8 cellular contexts compared by ENCODE assay signal in genomic region chr16:85819245-85819644, GRCh38. TPM values are rescaled to one million over a fixed set of nuclear protein-coding genes. Genes with fewer than 3 reads are reported as not detected.
DNase-seq lines count a peak whose midpoint lies in the region; ATAC-seq lines count a peak whose summit lies in the region.

No MANE protein-coding gene starts in this region.

- peaks cover 11% of the 10 kb centered on the region for H3K4me1 Mint-ChIP-seq in activated CD4-positive, alpha-beta T cell treated with anti-CD3 and anti-CD28 coated beads for 36 hours

- CTCF ChIA-PET in activated CD4-positive, alpha-beta T cell treated with anti-CD3 and anti-CD28 coated beads for 36 hours (lab: Charles Lee) = interaction anchor here (0.5 to 7.0 kb wide), 33 partner anchors 9 to 699 kb away, joined by 3 to 120 read pairs (median 4); partner anchors contain the start of gene IRF8

- H3K36me3 Mint-ChIP-seq in activated CD4-positive, alpha-beta T cell treated with anti-CD3 and anti-CD28 coated beads for 36 hours (ENCODE audit: low read depth) = no peaks in the 10 kb centered on the region

- H3K27ac Mint-ChIP-seq in activated CD4-positive, alpha-beta T cell treated with anti-CD3 and anti-CD28 coated beads for 36 hours = no peak overlapping the region

- H3K9me3 Mint-ChIP-seq in activated CD4-positive, alpha-beta T cell treated with anti-CD3 and anti-CD28 coated beads for 36 hours (ENCODE audit: low read depth) = no peaks in the 10 kb centered on the region

- intact Hi-C loops in activated CD4-positive, alpha-beta T cell treated with anti-CD3 and anti-CD28 coated beads for 36 hours (cut with DNase I, micrococcal nuclease) = no loop called here

- H3K4me3 Mint-ChIP-seq in activated CD4-positive, alpha-beta T cell treated with anti-CD3 and anti-CD28 coated beads for 36 hours = no peak overlapping the region

- H3K27me3 Mint-ChIP-seq in activated CD4-positive, alpha-beta T cell treated with anti-CD3 and anti-CD28 coated beads for 36 hours = peaks cover 7% of the 10 kb centered on the region

- peak; percentile 89 for DNase-seq in AG08395 (ENCODE audit: low spot score)
- DNase-seq in NCI-H510A treated with DMSO at 0.1 percent for 48 hours (lab: John Stamatoyannopoulos, UW) = peak; percentile 38
- peak; percentile 95 for DNase-seq in activated CD4-positive, alpha-beta T cell treated with anti-CD3 and anti-CD28 coated beads for 36 hours
- peak; percentile 50 for DNase-seq in cerebellum (ENCODE audit: low spot score)
- peak; percentile 81 for DNase-seq in left lobe of liver (ENCODE audit: low spot score)
- DNase-seq in stimulated activated CD4-positive, alpha-beta T cell treated with anti-CD3 and anti-CD28 coated beads, Interleukin-4, amount 100 ng/mL, for 48 hours (ENCODE audit: low read depth in 2 of 2) = peak; percentile 83 to 90

- peak; percentile 64 for ATAC-seq in GM21529 (IDR thresholded peaks at IDR 0.05; ENCODE audit: unreplicated experiment)
- peak; percentile 81 for ATAC-seq in activated CD4-positive, alpha-beta T cell treated with anti-CD3 and anti-CD28 coated beads for 36 hours
- ATAC-seq in left lobe of liver = peak; percentile 82
- ATAC-seq in GM21526 (IDR thresholded peaks at IDR 0.05; ENCODE audit: low FRiP score, unreplicated experiment) = no peak

- POLR2A ChIA-PET in activated CD4-positive, alpha-beta T cell treated with anti-CD3 and anti-CD28 coated beads for 36 hours (lab: Charles Lee) = interaction anchor here (0.5 to 1.1 kb wide), 4 partner anchors 8 to 439 kb away, joined by 3 to 5 read pairs (median 3); no protein-coding TSS in a partner anchor

RNA-seq across cellular contexts. Expression of gene COX4I1, which starts 19.8 kb away (rescaled TPM):
- 100 to 1,000 TPM; 374 to 508 TPM for total RNA-seq in activated CD4-positive, alpha-beta T cell treated with anti-CD3 and anti-CD28 coated beads for 36 hours
- total RNA-seq in cerebellum = 120 TPM
- total RNA-seq in left lobe of liver = 302 TPM

RNA-seq across cellular contexts. Expression of gene EMC8, which starts 19.9 kb away (rescaled TPM):
- 10 to 100 TPM; 30.4 to 32.9 TPM for total RNA-seq in activated CD4-positive, alpha-beta T cell treated with anti-CD3 and anti-CD28 coated beads for 36 hours
- 19.2 TPM for total RNA-seq in cerebellum
- total RNA-seq in left lobe of liver = 13.3 TPM

Comparison
In these comparisons a context has a peak if more than half of its experiments do, and no peak if none do; other contexts are left out.
1. DNase-seq: peak in every context shown above with its lines; median percentile 95 in activated CD4-positive, alpha-beta T cell treated with anti-CD3 and anti-CD28 coated beads for 36 hours; 89 in AG08395; 86 in stimulated activated CD4-positive, alpha-beta T cell treated with anti-CD3 and anti-CD28 coated beads, Interleukin-4, amount 100 ng/mL, for 48 hours; 81 in left lobe of liver; 50 in cerebellum; 38 in NCI-H510A treated with DMSO at 0.1 percent for 48 hours.